Comparison of ENCODE assay signal across 20 cellular contexts in genomic region chr15:57566840-57567239, GRCh38. TPM values are rescaled to one million over a fixed set of nuclear protein-coding genes. Genes with fewer than 3 reads are reported as not detected.
DNase-seq lines count a peak whose midpoint lies in the region; ATAC-seq and TF ChIP-seq lines count a peak whose summit lies in the region.
"Had no signal": no experiment of that assay in that cellular context is flagged by ENCODE, and none has a peak within 500 bp of the region (broad histone marks: within the 10 kb centered on the region; RNA-seq: fewer than 3 reads in every experiment).

No MANE protein-coding gene starts in this region.

- H3K9me3 ChIP-seq in PC-3 (ENCODE audit: low read length) (no peaks in the 10 kb centered on the region), mucosa of rectum (ENCODE audit: control insufficient read depth in 2 of 2, low read length in 2 of 2) (no peaks in the 10 kb centered on the region)

- peak; percentile 57 for ATAC-seq in PC-3
- ATAC-seq in GM21526 (IDR thresholded peaks at IDR 0.05; ENCODE audit: low FRiP score, unreplicated experiment): no peak
- ATAC-seq: activated naive CD4-positive, alpha-beta T cell treated with anti-CD3 and anti-CD28 coated beads, Interleukin-2, amount 50 U/mL, for 72 hours; effector memory CD8-positive, alpha-beta T cell; foreskin keratinocyte; stimulated activated effector memory CD8-positive, alpha-beta T cell treated with anti-CD3 and anti-CD28 coated beads, Interleukin-12 subunit alpha, Interleukin-12 subunit beta, amount 100 ng/mL, for 72 hours had no signal

- H3K4me2 ChIP-seq in PC-3 (ENCODE audit: low read length): peak overlapping the region; percentile 21; the same call in 1 of the 2 replicates

- no peak overlapping the region for H3K4me3 ChIP-seq in PC-3 (ENCODE audit: low read length)
- H3K4me3 ChIP-seq in mucosa of rectum (ENCODE audit: low read length in 2 of 2): no peak overlapping the region
- H3K4me3 ChIP-seq: SJCRH30 had no signal

- intact Hi-C loops in PC-3 (cut with micrococcal nuclease): no loop called here

- H3K9me2 ChIP-seq in PC-3 (replicated peaks; ENCODE audit: low read length): no peaks in the 10 kb centered on the region

- H3F3A ChIP-seq in PC-3 (ENCODE audit: low read length, unreplicated experiment): no peaks in the 10 kb centered on the region

- H3K27ac ChIP-seq in PC-3 (ENCODE audit: low read length) (peak overlapping the region; percentile 6; the same call in 1 of the 2 replicates), mucosa of rectum (ENCODE audit: low read depth in 2 of 2, low read length in 2 of 2) (peak overlapping the region; percentile 66 to 84)
- H3K27ac ChIP-seq: foreskin keratinocyte, SJCRH30 had no signal

- POLR2A ChIA-PET in PC-3 (lab: Charles Lee; ENCODE audit: unreplicated experiment): no interaction called here

- no peaks in the 10 kb centered on the region for H3K27me3 ChIP-seq in PC-3 (ENCODE audit: low read length)
- no peaks in the 10 kb centered on the region for H3K27me3 ChIP-seq in mucosa of rectum (ENCODE audit: control insufficient read depth in 2 of 2, insufficient read depth in 2 of 2, low read length in 2 of 2)
- H3K27me3 ChIP-seq: foreskin keratinocyte, SJCRH30 had no signal

- CTCF ChIA-PET in PC-3 (lab: Charles Lee): no interaction called here

- no peaks in the 10 kb centered on the region for H3K36me3 ChIP-seq in PC-3 (ENCODE audit: low read depth, low read length)
- no peaks in the 10 kb centered on the region for H3K36me3 ChIP-seq in mucosa of rectum (ENCODE audit: control insufficient read depth in 2 of 2, insufficient read depth in 2 of 2, low read length in 2 of 2)
- H3K36me3 ChIP-seq: SJCRH30 had no signal

- H3K9ac ChIP-seq in PC-3 (ENCODE audit: low read length): no peak overlapping the region
- H3K9ac ChIP-seq in mucosa of rectum (ENCODE audit: low read depth in 1 of 2, low read length in 2 of 2): no peak overlapping the region

- H4K20me1 ChIP-seq in PC-3 (ENCODE audit: low read length): no peaks in the 10 kb centered on the region

- H3K4me1 ChIP-seq in PC-3 (ENCODE audit: insufficient read depth, low read length) (peaks cover 36% of the 10 kb centered on the region), mucosa of rectum (ENCODE audit: control insufficient read depth in 2 of 2, insufficient read depth in 2 of 2, low read length in 2 of 2) (peaks cover 14 to 16% of the 10 kb centered on the region in 2 donors)

- no peaks in the 10 kb centered on the region for H3K79me2 ChIP-seq in PC-3 (ENCODE audit: low read length)

- no peak for TF ChIP-seq CTCF in PC-3 (conservative IDR thresholded peaks at IDR 0.05; ENCODE audit: low read depth, low read length)

- no peak overlapping the region for H2AFZ ChIP-seq in PC-3 (ENCODE audit: low read length)

- DNase-seq in EH (ENCODE audit: low read depth) (peak; percentile 71), PC-3 (peak; percentile 70), foreskin melanocyte (peak; percentile 13), NOMO-1 (lab: John Stamatoyannopoulos, UW; ENCODE audit: unreplicated experiment in 2 of 2) (no peak), NCI-H510A treated with DMSO at 0.1 percent for 48 hours (lab: John Stamatoyannopoulos, UW) (no peak), iPS-NIHi11 (ENCODE audit: low spot score) (no peak)
- DNase-seq: activated CD4-positive, alpha-beta T cell treated with anti-CD3 and anti-CD28 coated beads, Interleukin-2, amount 50 U/mL, for 1 hour; COR-L47; effector memory CD8-positive, alpha-beta T cell; foreskin keratinocyte; GF-D8; midbrain; NCI-H1105 treated with DMSO at 0.1 percent for 48 hours; NCI-H2171; SJCRH30; T-helper 9 cell had no signal

- no TSS peak for BruUV-seq in PC-3 (replicated peaks; lab: Mats Ljungman, UMichigan)

RNA-seq across cellular contexts. Expression of gene MYZAP, which starts 24.9 kb away (rescaled TPM):
- total RNA-seq in PC-3 (2014; rRNA removed): 3.5 and 6.0 TPM in 2 replicates

Comparison
In these comparisons a context has a peak if more than half of its experiments do, and no peak if none do; other contexts are left out.
1. DNase-seq: peak in EH (single experiment), PC-3 (single experiment) and foreskin melanocyte (single experiment); none in NOMO-1 (0 of 2), NCI-H510A treated with DMSO at 0.1 percent for 48 hours (single experiment) and iPS-NIHi11 (single experiment).